18 cellular contexts compared by ENCODE assay signal in genomic region chr12:71671816-71672215, GRCh38. TPM values are rescaled to one million over a fixed set of nuclear protein-coding genes. Genes with fewer than 3 reads are reported as not detected.
DNase-seq lines count a peak whose midpoint lies in the region; ATAC-seq, FAIRE-seq and TF ChIP-seq lines count a peak whose summit lies in the region.
"Had no signal": no experiment of that assay in that cellular context is flagged by ENCODE, and none has a peak within 500 bp of the region (broad histone marks: within the 10 kb centered on the region; RNA-seq: fewer than 3 reads in every experiment).

No MANE protein-coding gene starts in this region.

- 22 to 33% methylated on average over 1 of the region's 1 CpG for WGBS in body of pancreas, 2 donors

- peak overlapping the region in 2 of 4 donors; percentile 30 to 38 for H3K27ac ChIP-seq in body of pancreas
- H3K27ac ChIP-seq: right atrium auricular region, testis had no signal

- no peak overlapping the region for H3K4me3 Mint-ChIP-seq in activated T-cell treated with anti-CD3 and anti-CD28 coated beads, Interleukin-2, amount 50 U/mL, for 72 hours
- no peak overlapping the region for H3K4me3 Mint-ChIP-seq in activated T-cell treated with anti-CD3 and anti-CD28 coated beads, Interleukin-2, amount 50 U/mL, for 24 hours
- H3K4me3 Mint-ChIP-seq: CD4-positive, alpha-beta T cell; effector memory CD8-positive, alpha-beta T cell; GM23338; naive thymus-derived CD4-positive, alpha-beta T cell had no signal

- peaks cover 0 to 4% of the 10 kb centered on the region in 2 donors for H3K9me3 Mint-ChIP-seq in activated T-cell treated with anti-CD3 and anti-CD28 coated beads, Interleukin-2, amount 50 U/mL, for 72 hours
- H3K9me3 Mint-ChIP-seq in activated T-cell treated with anti-CD3 and anti-CD28 coated beads, Interleukin-2, amount 50 U/mL, for 24 hours: no peaks in the 10 kb centered on the region
- H3K9me3 Mint-ChIP-seq: CD4-positive, alpha-beta T cell; effector memory CD8-positive, alpha-beta T cell; GM23338 had no signal

- no peak for TF ChIP-seq POLR2A in body of pancreas (IDR thresholded peaks at IDR 0.05)

- H3K36me3 Mint-ChIP-seq in activated T-cell treated with anti-CD3 and anti-CD28 coated beads, Interleukin-2, amount 50 U/mL, for 72 hours (ENCODE audit: insufficient read depth in 2 of 2): peaks cover 1 to 9% of the 10 kb centered on the region in 2 donors
- H3K36me3 Mint-ChIP-seq in activated T-cell treated with anti-CD3 and anti-CD28 coated beads, Interleukin-2, amount 50 U/mL, for 24 hours (ENCODE audit: low read depth): peaks cover 13% of the 10 kb centered on the region

- DNase-seq in activated T-cell treated with anti-CD3 and anti-CD28 coated beads, Interleukin-2, amount 50 U/mL, for 72 hours: no peak
- DNase-seq in activated T-cell treated with anti-CD3 and anti-CD28 coated beads, Interleukin-2, amount 50 U/mL, for 24 hours: no peak
- DNase-seq in NCI-H2171 (lab: John Stamatoyannopoulos, UW) (peak; percentile 60), body of pancreas (peak in 1 of 4 donors; percentile 22), NCI-H2227 (lab: John Stamatoyannopoulos, UW; ENCODE audit: unreplicated experiment) (no peak), RCC 7860 (ENCODE audit: low spot score) (no peak), iPS-NIHi11 (ENCODE audit: low spot score) (no peak)
- DNase-seq: CD4-positive, alpha-beta T cell; DND-41; effector memory CD8-positive, alpha-beta T cell; mesenchymal stem cell; naive thymus-derived CD4-positive, alpha-beta T cell; testis had no signal

- H3K4me1 ChIP-seq in body of pancreas: peaks cover 19% of the 10 kb centered on the region
- H3K4me1 ChIP-seq: right atrium auricular region, testis had no signal

- intact Hi-C loops in body of pancreas (cut with DNase I): no loop called here

- no peaks in the 10 kb centered on the region for H3K27me3 ChIP-seq in body of pancreas
- H3K27me3 ChIP-seq: right atrium auricular region, testis had no signal

- H3K36me3 ChIP-seq in body of pancreas (replicated peaks in 1 of 2; ENCODE audit: insufficient read depth in 1 of 2, low read depth in 2 of 2): no peaks in the 10 kb centered on the region
- H3K36me3 ChIP-seq: right atrium auricular region had no signal

- FAIRE-seq in RCC 7860 (lab: Jason Lieb, UNC): no peak
- FAIRE-seq: GM12892 had no signal

- H3K27ac Mint-ChIP-seq in activated T-cell treated with anti-CD3 and anti-CD28 coated beads, Interleukin-2, amount 50 U/mL, for 72 hours: peak overlapping the region; percentile 51
- no peak overlapping the region for H3K27ac Mint-ChIP-seq in activated T-cell treated with anti-CD3 and anti-CD28 coated beads, Interleukin-2, amount 50 U/mL, for 24 hours
- H3K27ac Mint-ChIP-seq: activated naive CD4-positive, alpha-beta T cell treated with anti-CD3 and anti-CD28 coated beads, Interleukin-2, amount 50 U/mL, for 72 hours; CD4-positive, alpha-beta T cell; effector memory CD8-positive, alpha-beta T cell; GM23338 had no signal

- peaks cover 17% of the 10 kb centered on the region for H3K4me1 Mint-ChIP-seq in activated T-cell treated with anti-CD3 and anti-CD28 coated beads, Interleukin-2, amount 50 U/mL, for 72 hours (ENCODE audit: low read depth)
- peaks cover 20% of the 10 kb centered on the region for H3K4me1 Mint-ChIP-seq in activated T-cell treated with anti-CD3 and anti-CD28 coated beads, Interleukin-2, amount 50 U/mL, for 24 hours (ENCODE audit: low read depth)

- ATAC-seq in activated T-cell treated with anti-CD3 and anti-CD28 coated beads, Interleukin-2, amount 50 U/mL, for 72 hours (replicated peaks in 1 of 2): no peak
- ATAC-seq in body of pancreas: peak; percentile 87
- ATAC-seq: activated naive CD4-positive, alpha-beta T cell treated with anti-CD3 and anti-CD28 coated beads, Interleukin-2, amount 50 U/mL, for 72 hours; effector memory CD8-positive, alpha-beta T cell; GM23338; naive thymus-derived CD4-positive, alpha-beta T cell; Right ventricle myocardium inferior had no signal

- no peak for TF ChIP-seq CTCF in body of pancreas (IDR thresholded peaks at IDR 0.05)

- H3K9me3 ChIP-seq in body of pancreas: no peaks in the 10 kb centered on the region
- H3K9me3 ChIP-seq: right atrium auricular region, testis had no signal

- H3K27me3 Mint-ChIP-seq in activated T-cell treated with anti-CD3 and anti-CD28 coated beads, Interleukin-2, amount 50 U/mL, for 72 hours (ENCODE audit: low read depth): no peaks in the 10 kb centered on the region
- H3K27me3 Mint-ChIP-seq in activated T-cell treated with anti-CD3 and anti-CD28 coated beads, Interleukin-2, amount 50 U/mL, for 24 hours: no peaks in the 10 kb centered on the region
- H3K27me3 Mint-ChIP-seq: CD4-positive, alpha-beta T cell; effector memory CD8-positive, alpha-beta T cell had no signal

- H3K4me3 ChIP-seq in body of pancreas: no peak overlapping the region
- H3K4me3 ChIP-seq: GM23338, right atrium auricular region, testis had no signal

RNA-seq across cellular contexts. Expression of gene THAP2, which starts 7.7 kb away (rescaled TPM):
- 10 to 100 TPM; 13.8 to 15.1 TPM for total RNA-seq in activated T-cell treated with anti-CD3 and anti-CD28 coated beads, Interleukin-2, amount 50 U/mL, for 72 hours
- 10 to 100 TPM in 1 of 2 donors, under 1 TPM in 1; 0.99 to 15.0 TPM for total RNA-seq in body of pancreas

RNA-seq across cellular contexts. Expression of gene ZFC3H1, which starts 8.2 kb away (rescaled TPM):
- total RNA-seq in activated T-cell treated with anti-CD3 and anti-CD28 coated beads, Interleukin-2, amount 50 U/mL, for 72 hours: 10 to 100 TPM; 87.7 to 98.7 TPM
- total RNA-seq in body of pancreas: 100 to 1,000 TPM in 1 of 2 donors, 10 to 100 TPM in 1; 36.1 to 116 TPM

RNA-seq across cellular contexts. Expression of gene TMEM19, which starts 14.1 kb away (rescaled TPM):
- total RNA-seq in activated T-cell treated with anti-CD3 and anti-CD28 coated beads, Interleukin-2, amount 50 U/mL, for 72 hours: 10 to 100 TPM; 15.0 to 18.5 TPM
- 10 to 100 TPM; 11.2 to 16.6 TPM for total RNA-seq in body of pancreas
